In genomic region chr2:37617119-37617892, GRCh38 we compare ENCODE assay signal across 12 cellular contexts. TPM values are rescaled to one million over a fixed set of nuclear protein-coding genes. Genes with fewer than 3 reads are reported as not detected.
A peak's percentile ranks its signal among the peaks of the same experiment; 100 is the strongest.
DNase-seq lines count a peak whose midpoint lies in the region; ATAC-seq and FAIRE-seq lines count a peak whose summit lies in the region.
"Had no signal": no experiment of that assay in that cellular context is flagged by ENCODE, and none has a peak within 500 bp of the region (broad histone marks: within the 10 kb centered on the region; RNA-seq: fewer than 3 reads in every experiment).

No MANE protein-coding gene starts in this region.

- no peaks in the 10 kb centered on the region for H3K9me3 ChIP-seq in small intestine (ENCODE audit: control insufficient read depth, low read depth)

- WGBS in small intestine, 3 donors, result 77 to 88% (median 80%) methylated on average over 14 of the region's 14 CpGs

- intact Hi-C loops in activated CD4-positive, alpha-beta memory T cell treated with anti-CD3 and anti-CD28 coated beads for 36 hours (cut with micrococcal nuclease), result loop anchor here (2.0 kb wide), 1 partner anchor 15 kb away; no protein-coding TSS in a partner anchor

- H3K27ac ChIP-seq in small intestine (ENCODE audit: low read depth in 1 of 2, low read length in 1 of 2), result no peak overlapping the region

- no peaks in the 10 kb centered on the region for H3K27me3 Mint-ChIP-seq in activated CD4-positive, alpha-beta memory T cell treated with anti-CD3 and anti-CD28 coated beads, Interleukin-2, amount 10 ng/mL, durations not matched to agents 7 days and 5 days
- H3K27me3 Mint-ChIP-seq in activated CD4-positive, alpha-beta memory T cell treated with anti-CD3 and anti-CD28 coated beads for 36 hours, result no peaks in the 10 kb centered on the region
- H3K27me3 Mint-ChIP-seq in activated CD8-positive, alpha-beta T cell treated with anti-CD3 and anti-CD28 coated beads, Interleukin-2, amount 10 ng/mL, durations not matched to agents 7 days and 5 days (ENCODE audit: low read depth), result no peaks in the 10 kb centered on the region
- no peaks in the 10 kb centered on the region for H3K27me3 Mint-ChIP-seq in stimulated activated memory B cell treated with anti-CD40 and anti-IgM and Interleukin-4, amounts not matched to agents 10 μg/mL and 1 μg/mL and 100 μg/mL, for 72 hours
- H3K27me3 Mint-ChIP-seq: stimulated activated naive CD8-positive, alpha-beta T cell treated with anti-CD3 and anti-CD28 coated beads, Interleukin-15, amount 100 ng/mL, for 72 hours had no signal

- H3K36me3 ChIP-seq in small intestine (ENCODE audit: control insufficient read depth in 2 of 2, insufficient read depth in 2 of 2, low read length in 2 of 2), result no peaks in the 10 kb centered on the region

- CTCF ChIA-PET in activated CD4-positive, alpha-beta memory T cell treated with anti-CD3 and anti-CD28 coated beads, Interleukin-2, amount 10 ng/mL, durations not matched to agents 7 days and 5 days (lab: Charles Lee), result no interaction called here
- CTCF ChIA-PET in activated CD4-positive, alpha-beta memory T cell treated with anti-CD3 and anti-CD28 coated beads for 36 hours (lab: Charles Lee), result no interaction called here
- CTCF ChIA-PET in activated CD8-positive, alpha-beta T cell treated with anti-CD3 and anti-CD28 coated beads, Interleukin-2, amount 10 ng/mL, durations not matched to agents 7 days and 5 days (lab: Charles Lee), result no interaction called here

- H3K4me3 Mint-ChIP-seq in activated CD4-positive, alpha-beta memory T cell treated with anti-CD3 and anti-CD28 coated beads, Interleukin-2, amount 10 ng/mL, durations not matched to agents 7 days and 5 days, result no peak overlapping the region
- H3K4me3 Mint-ChIP-seq in activated CD4-positive, alpha-beta memory T cell treated with anti-CD3 and anti-CD28 coated beads for 36 hours, result no peak overlapping the region
- H3K4me3 Mint-ChIP-seq in activated CD8-positive, alpha-beta T cell treated with anti-CD3 and anti-CD28 coated beads, Interleukin-2, amount 10 ng/mL, durations not matched to agents 7 days and 5 days, result no peak overlapping the region
- H3K4me3 Mint-ChIP-seq in stimulated activated memory B cell treated with anti-CD40 and anti-IgM and Interleukin-4, amounts not matched to agents 10 μg/mL and 1 μg/mL and 100 μg/mL, for 72 hours, result peak overlapping the region; percentile 65
- H3K4me3 Mint-ChIP-seq: neural crest cell; stimulated activated naive CD8-positive, alpha-beta T cell treated with anti-CD3 and anti-CD28 coated beads, Interleukin-15, amount 100 ng/mL, for 72 hours had no signal

- no peak for FAIRE-seq in small intestine (lab: Jason Lieb, UNC)
- FAIRE-seq: colon, G401.6 had no signal

- no peaks in the 10 kb centered on the region for H3K27me3 ChIP-seq in small intestine (ENCODE audit: control insufficient read depth in 2 of 2, insufficient read depth in 2 of 2, low read length in 2 of 2)

- peaks cover 38% of the 10 kb centered on the region for H3K36me3 Mint-ChIP-seq in activated CD4-positive, alpha-beta memory T cell treated with anti-CD3 and anti-CD28 coated beads, Interleukin-2, amount 10 ng/mL, durations not matched to agents 7 days and 5 days (ENCODE audit: low read depth)
- H3K36me3 Mint-ChIP-seq in activated CD4-positive, alpha-beta memory T cell treated with anti-CD3 and anti-CD28 coated beads for 36 hours, result no peaks in the 10 kb centered on the region
- H3K36me3 Mint-ChIP-seq in activated CD8-positive, alpha-beta T cell treated with anti-CD3 and anti-CD28 coated beads, Interleukin-2, amount 10 ng/mL, durations not matched to agents 7 days and 5 days (ENCODE audit: low read depth), result peaks cover 16% of the 10 kb centered on the region
- peaks cover 5% of the 10 kb centered on the region for H3K36me3 Mint-ChIP-seq in stimulated activated memory B cell treated with anti-CD40 and anti-IgM and Interleukin-4, amounts not matched to agents 10 μg/mL and 1 μg/mL and 100 μg/mL, for 72 hours

- peaks cover 50% of the 10 kb centered on the region for H3K4me1 Mint-ChIP-seq in activated CD4-positive, alpha-beta memory T cell treated with anti-CD3 and anti-CD28 coated beads, Interleukin-2, amount 10 ng/mL, durations not matched to agents 7 days and 5 days
- H3K4me1 Mint-ChIP-seq in activated CD4-positive, alpha-beta memory T cell treated with anti-CD3 and anti-CD28 coated beads for 36 hours (ENCODE audit: low read depth), result peaks cover 70% of the 10 kb centered on the region
- peaks cover 39% of the 10 kb centered on the region for H3K4me1 Mint-ChIP-seq in activated CD8-positive, alpha-beta T cell treated with anti-CD3 and anti-CD28 coated beads, Interleukin-2, amount 10 ng/mL, durations not matched to agents 7 days and 5 days (ENCODE audit: low read depth)
- peaks cover 60% of the 10 kb centered on the region for H3K4me1 Mint-ChIP-seq in stimulated activated memory B cell treated with anti-CD40 and anti-IgM and Interleukin-4, amounts not matched to agents 10 μg/mL and 1 μg/mL and 100 μg/mL, for 72 hours

- POLR2A ChIA-PET in activated CD4-positive, alpha-beta memory T cell treated with anti-CD3 and anti-CD28 coated beads, Interleukin-2, amount 10 ng/mL, durations not matched to agents 7 days and 5 days (lab: Charles Lee), result interaction anchor here (1.2 to 5.6 kb wide), 2 partner anchors 9 to 17 kb away, joined by 4 to 33 read pairs; no protein-coding TSS in a partner anchor
- POLR2A ChIA-PET in activated CD4-positive, alpha-beta memory T cell treated with anti-CD3 and anti-CD28 coated beads for 36 hours (lab: Charles Lee), result no interaction called here
- POLR2A ChIA-PET in activated CD8-positive, alpha-beta T cell treated with anti-CD3 and anti-CD28 coated beads, Interleukin-2, amount 10 ng/mL, durations not matched to agents 7 days and 5 days (lab: Charles Lee), result no interaction called here

- H3K9me3 Mint-ChIP-seq in activated CD4-positive, alpha-beta memory T cell treated with anti-CD3 and anti-CD28 coated beads, Interleukin-2, amount 10 ng/mL, durations not matched to agents 7 days and 5 days, result no peaks in the 10 kb centered on the region
- H3K9me3 Mint-ChIP-seq in activated CD4-positive, alpha-beta memory T cell treated with anti-CD3 and anti-CD28 coated beads for 36 hours, result no peaks in the 10 kb centered on the region
- no peaks in the 10 kb centered on the region for H3K9me3 Mint-ChIP-seq in activated CD8-positive, alpha-beta T cell treated with anti-CD3 and anti-CD28 coated beads, Interleukin-2, amount 10 ng/mL, durations not matched to agents 7 days and 5 days (ENCODE audit: insufficient read depth)
- H3K9me3 Mint-ChIP-seq in stimulated activated memory B cell treated with anti-CD40 and anti-IgM and Interleukin-4, amounts not matched to agents 10 μg/mL and 1 μg/mL and 100 μg/mL, for 72 hours, result no peaks in the 10 kb centered on the region
- H3K9me3 Mint-ChIP-seq: stimulated activated naive CD8-positive, alpha-beta T cell treated with anti-CD3 and anti-CD28 coated beads, Interleukin-15, amount 100 ng/mL, for 72 hours had no signal

- H3K27ac Mint-ChIP-seq in activated CD4-positive, alpha-beta memory T cell treated with anti-CD3 and anti-CD28 coated beads, Interleukin-2, amount 10 ng/mL, durations not matched to agents 7 days and 5 days, result peak overlapping the region; percentile 24
- no peak overlapping the region for H3K27ac Mint-ChIP-seq in activated CD4-positive, alpha-beta memory T cell treated with anti-CD3 and anti-CD28 coated beads for 36 hours
- H3K27ac Mint-ChIP-seq in activated CD8-positive, alpha-beta T cell treated with anti-CD3 and anti-CD28 coated beads, Interleukin-2, amount 10 ng/mL, durations not matched to agents 7 days and 5 days, result peak overlapping the region; percentile 37
- peak overlapping the region; percentile 90 for H3K27ac Mint-ChIP-seq in stimulated activated memory B cell treated with anti-CD40 and anti-IgM and Interleukin-4, amounts not matched to agents 10 μg/mL and 1 μg/mL and 100 μg/mL, for 72 hours

- no peak for DNase-seq in activated CD4-positive, alpha-beta memory T cell treated with anti-CD3 and anti-CD28 coated beads, Interleukin-2, amount 10 ng/mL, durations not matched to agents 7 days and 5 days
- no peak for DNase-seq in activated CD4-positive, alpha-beta memory T cell treated with anti-CD3 and anti-CD28 coated beads for 36 hours
- no peak for DNase-seq in activated CD8-positive, alpha-beta T cell treated with anti-CD3 and anti-CD28 coated beads, Interleukin-2, amount 10 ng/mL, durations not matched to agents 7 days and 5 days
- no peak for DNase-seq in small intestine
- DNase-seq in activated CD8-positive, alpha-beta memory T cell treated with anti-CD3 and anti-CD28 coated beads, Interleukin-2, amount 50 U/mL, for 48 hours, result no peak
- no peak for DNase-seq in putamen (ENCODE audit: low spot score)
- DNase-seq: stimulated activated naive CD8-positive, alpha-beta T cell treated with anti-CD3 and anti-CD28 coated beads, Interleukin-15, amount 100 ng/mL, for 72 hours had no signal

- peaks cover 0 to 2% of the 10 kb centered on the region in 2 donors for H3K4me1 ChIP-seq in small intestine (ENCODE audit: control insufficient read depth in 2 of 2, insufficient read depth in 1 of 2, low read depth in 1 of 2, low read length in 1 of 2)

- H3K4me3 ChIP-seq in small intestine (ENCODE audit: low read depth in 1 of 2, low read length in 2 of 2), result no peak overlapping the region

- peak; percentile 19 for ATAC-seq in HG02840 (IDR thresholded peaks at IDR 0.05; ENCODE audit: low FRiP score, unreplicated experiment)
- no peak for ATAC-seq in activated CD8-positive, alpha-beta T cell treated with anti-CD3 and anti-CD28 coated beads, Interleukin-2, amount 10 ng/mL, durations not matched to agents 7 days and 5 days
- peak; percentile 60 for ATAC-seq in stimulated activated memory B cell treated with anti-CD40 and anti-IgM and Interleukin-4, amounts not matched to agents 10 μg/mL and 1 μg/mL and 100 μg/mL, for 72 hours

RNA-seq across cellular contexts. Expression of gene CDC42EP3, which starts 54.1 kb away (rescaled TPM):
- total RNA-seq in activated CD4-positive, alpha-beta memory T cell treated with anti-CD3 and anti-CD28 coated beads, Interleukin-2, amount 10 ng/mL, durations not matched to agents 7 days and 5 days, result 10 to 100 TPM; 51.1 to 52.2 TPM
- 10 to 100 TPM; 24.0 to 24.8 TPM for total RNA-seq in activated CD4-positive, alpha-beta memory T cell treated with anti-CD3 and anti-CD28 coated beads for 36 hours
- 10 to 100 TPM; 30.1 to 33.2 TPM for total RNA-seq in activated CD8-positive, alpha-beta T cell treated with anti-CD3 and anti-CD28 coated beads, Interleukin-2, amount 10 ng/mL, durations not matched to agents 7 days and 5 days
- 10 to 100 TPM in 1 of 3 donors, 1 to 10 TPM in 2; 1.1 to 10.6 (median 3.2) TPM for polyA plus RNA-seq in small intestine
